21 cellular contexts compared by ENCODE assay signal in the genomic region with DNA sequence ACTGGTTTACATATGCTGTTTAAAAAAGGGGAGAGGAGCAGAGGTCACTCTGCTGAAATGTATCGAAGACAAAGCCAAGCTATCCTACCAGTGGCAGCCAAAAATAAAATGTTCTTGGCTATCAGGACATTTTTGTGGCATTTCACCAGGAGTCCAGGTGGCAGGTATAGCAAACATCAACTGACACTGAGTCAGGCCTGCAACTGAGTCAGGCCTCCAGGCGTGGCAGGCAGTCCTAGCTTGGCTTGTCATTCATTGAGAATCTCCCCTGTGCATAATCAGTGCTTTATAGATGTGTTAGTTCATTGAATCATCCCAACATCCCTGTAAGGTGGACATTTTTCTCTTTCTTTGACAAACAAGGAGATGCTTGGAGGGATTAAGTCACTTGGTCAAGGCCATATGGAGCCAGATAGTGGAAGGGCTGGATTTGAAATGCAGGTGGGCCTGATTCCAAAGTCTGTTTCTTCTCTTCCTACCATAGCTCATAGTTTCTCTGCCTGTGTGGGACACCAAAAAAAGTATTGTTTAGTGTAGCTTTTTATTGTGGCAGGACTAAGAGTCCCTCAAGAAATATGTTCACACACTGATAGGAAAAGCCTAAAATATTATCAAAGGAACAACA. TPM values are rescaled to one million over a fixed set of nuclear protein-coding genes. Genes with fewer than 3 reads are reported as not detected.
"Had no signal": no experiment of that assay in that cellular context is flagged by ENCODE, and none has a peak within 500 bp of the region (broad histone marks: within the 10 kb centered on the region; RNA-seq: fewer than 3 reads in every experiment).

No MANE protein-coding gene starts in this region.

- H3K36me3 ChIP-seq: adrenal gland, ascending aorta, brain microvascular endothelial cell, left lung, tibial nerve had no signal

- H3K9me3 ChIP-seq: adrenal gland, ascending aorta, left lung, psoas muscle, tibial nerve had no signal

- H3K27me3 ChIP-seq: adrenal gland, ascending aorta, brain microvascular endothelial cell had no signal

- H3K27ac ChIP-seq: adrenal gland, ascending aorta, brain microvascular endothelial cell, left lung, psoas muscle, tibial nerve had no signal

- DNase-seq: activated CD4-positive, alpha-beta T cell treated with anti-CD3 and anti-CD28 coated beads, Interleukin-2, amount 50 U/mL, for 4 hours; activated CD8-positive, alpha-beta memory T cell treated with anti-CD3 and anti-CD28 coated beads for 24 hours; activated CD8-positive, alpha-beta memory T cell treated with anti-CD3 and anti-CD28 coated beads, Interleukin-2, amount 50 U/mL, for 4 hours; activated naive CD4-positive, alpha-beta T cell; activated T-cell treated with anti-CD3 and anti-CD28 coated beads, Interleukin-2, amount 50 U/mL, for 24 hours; adrenal gland; brain microvascular endothelial cell; cortex of kidney; erythroblast; foreskin melanocyte; immature natural killer cell; left lung; natural killer cell; psoas muscle; right cardiac atrium; stimulated activated CD4-positive, alpha-beta T cell treated with anti-CD3 and anti-CD28 coated beads, Interleukin-12 subunit alpha, Interleukin-12 subunit beta, amount 100 ng/mL, for 4 hours; T-helper 1 cell had no signal

- H3K4me3 ChIP-seq: adrenal gland, ascending aorta, left lung, lung, psoas muscle, tibial nerve had no signal

RNA-seq across cellular contexts. Expression of gene DYNC1I1, which starts 4.3 kb away (rescaled TPM):
- total RNA-seq: activated T-helper 2 cell treated with anti-CD3 and anti-CD28 coated beads, Interferon-gamma antibody, Interleukin-2, Interleukin-4, amounts not matched to agents 10 μg/mL and 5 μg/mL and 100 μg/mL, durations not matched to agents 14 hours and 24 hours and 36 hours; natural killer cell had no signal
- polyA plus RNA-seq: immature natural killer cell had no signal
